Comparison of ENCODE assay signal across 16 cellular contexts in the genomic region with DNA sequence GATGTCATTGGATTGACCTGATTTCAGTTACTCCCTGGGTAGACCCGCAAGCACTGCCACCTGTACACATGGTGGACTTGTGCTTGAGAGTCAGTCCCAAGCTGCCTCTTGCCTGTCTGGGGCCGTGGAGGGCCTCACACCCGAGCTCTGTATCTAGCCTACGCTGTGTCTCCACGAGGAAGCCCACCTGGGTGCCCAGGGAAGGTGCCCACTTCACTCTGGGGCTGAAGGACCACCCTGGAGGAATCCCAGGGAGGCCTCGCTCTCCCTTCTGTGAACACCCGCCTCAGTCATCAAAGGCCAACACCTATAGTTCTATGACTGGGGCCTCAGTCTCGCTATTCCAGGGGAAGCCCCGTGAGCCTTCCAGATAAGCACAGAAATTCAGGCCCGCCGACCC. TPM values are rescaled to one million over a fixed set of nuclear protein-coding genes. Genes with fewer than 3 reads are reported as not detected.
DNase-seq lines count a peak whose midpoint lies in the region; ATAC-seq and TF ChIP-seq lines count a peak whose summit lies in the region.
"Had no signal": no experiment of that assay in that cellular context is flagged by ENCODE, and none has a peak within 500 bp of the region (broad histone marks: within the 10 kb centered on the region; RNA-seq: fewer than 3 reads in every experiment).

No MANE protein-coding gene starts in this region.

- no peak overlapping the region for H3K23ac ChIP-seq in H9 (ENCODE audit: insufficient read length, low read depth, low read length)
- no peak overlapping the region for H3K23ac ChIP-seq in neuronal stem cell (ENCODE audit: low read depth, low read length, poor library complexity)

- no peak overlapping the region for H2BK120ac ChIP-seq in H9 (ENCODE audit: low read depth, low read length, poor library complexity, severe bottlenecking)
- H2BK120ac ChIP-seq in neuronal stem cell (ENCODE audit: low read depth, low read length) = no peak overlapping the region

- no peak overlapping the region for H4K5ac ChIP-seq in H9 (ENCODE audit: insufficient read length, low read depth, low read length)

- no peaks in the 10 kb centered on the region for H3K27me3 Mint-ChIP-seq in H9 (ENCODE audit: low read depth)
- peaks cover 23% of the 10 kb centered on the region for H3K27me3 Mint-ChIP-seq in GM23338 (ENCODE audit: insufficient read depth, low read depth, poor library complexity)

- H2AK5ac ChIP-seq in H9 (ENCODE audit: insufficient read length, low read length) = no peak overlapping the region
- peak overlapping the region; percentile 96 for H2AK5ac ChIP-seq in neuronal stem cell (ENCODE audit: low read depth, low read length)

- H4K8ac ChIP-seq in H9 (replicated peaks; ENCODE audit: insufficient read length, low read depth, low read length) = no peak overlapping the region
- no peak overlapping the region for H4K8ac ChIP-seq in neuronal stem cell (ENCODE audit: low read depth, low read length)

- H3K27me3 ChIP-seq in H9 (ENCODE audit: insufficient read depth, low read length) (no peaks in the 10 kb centered on the region), dorsolateral prefrontal cortex (peaks cover 0 to 5% (median 0%) of the 10 kb centered on the region in 45 donors), neuronal stem cell (ENCODE audit: control insufficient read depth in 3 of 3, insufficient read depth in 3 of 3, low read depth in 1 of 3, low read length in 3 of 3) (peaks cover 0 to 23% (median 0%) of the 10 kb centered on the region in 3 experiments), GM23338 (ENCODE audit: insufficient read depth) (no peaks in the 10 kb centered on the region)
- H3K27me3 ChIP-seq: BLaER1 had no signal

- H4K20me1 ChIP-seq in H9 (ENCODE audit: control insufficient read depth, insufficient read depth, insufficient read length) (no peaks in the 10 kb centered on the region), GM23338 (replicated peaks; ENCODE audit: insufficient read depth) (no peaks in the 10 kb centered on the region)
- H4K20me1 ChIP-seq: BLaER1 had no signal

- no peak overlapping the region for H3K14ac ChIP-seq in H9 (ENCODE audit: insufficient read depth, low read length)
- H3K14ac ChIP-seq in neuronal stem cell (ENCODE audit: low read length) = no peak overlapping the region

- H3K23me2 ChIP-seq in H9 (ENCODE audit: insufficient read length, low read depth, low read length, poor library complexity, severe bottlenecking) = no peaks in the 10 kb centered on the region

- no peak overlapping the region for H3K4me2 ChIP-seq in H9 (ENCODE audit: insufficient read depth, insufficient read length, low read length)
- no peak overlapping the region for H3K4me2 ChIP-seq in neuronal stem cell (ENCODE audit: insufficient read depth, low read length, poor library complexity, severe bottlenecking)
- no peak overlapping the region for H3K4me2 ChIP-seq in GM23338
- H3K4me2 ChIP-seq: BLaER1 had no signal

- no peak overlapping the region for H3T11ph ChIP-seq in H9 (ENCODE audit: low read length)

- no peaks in the 10 kb centered on the region for H3K9me2 ChIP-seq in GM23338 (ENCODE audit: insufficient read depth)

- H3K9me3 Mint-ChIP-seq in H9 = 0 out of 5 replicates have a peak, but pooled peaks cover 0 to 2% of the 10 kb centered on the region in 2 experiments
- no peaks in the 10 kb centered on the region; the same call in 2 of the 3 replicates for H3K9me3 Mint-ChIP-seq in GM23338
- H3K9me3 Mint-ChIP-seq: CD8-positive, alpha-beta memory T cell had no signal

- H3K4me3 ChIP-seq in dorsolateral prefrontal cortex = no peak overlapping the region
- H3K4me3 ChIP-seq in neuronal stem cell (ENCODE audit: low read length in 2 of 2) = no peak overlapping the region
- no peak overlapping the region for H3K4me3 ChIP-seq in GM23338
- H3K4me3 ChIP-seq: BLaER1, HAP-1 had no signal

- WGBS in H9 (ENCODE audit: extremely low coverage, insufficient read length, low lambda C conversion rate) = no CpG with 5 or more reads among the region's 11 CpGs
- WGBS in neuronal stem cell (ENCODE audit: extremely low coverage in 2 of 2, insufficient read length in 2 of 2, insufficient replicate concordance in 1 of 2), 2 donors = no CpG with 5 or more reads among the region's 11 CpGs

- no peak overlapping the region for H3K18ac ChIP-seq in H9 (ENCODE audit: insufficient read length, low read depth, low read length)
- peak overlapping the region; percentile 69 for H3K18ac ChIP-seq in neuronal stem cell (ENCODE audit: low read length)

- no peak overlapping the region for H2BK12ac ChIP-seq in H9 (ENCODE audit: insufficient read length, low read depth, low read length)
- H2BK12ac ChIP-seq in neuronal stem cell (ENCODE audit: low read length) = no peak overlapping the region

- H3K36me3 Mint-ChIP-seq in H9 (ENCODE audit: insufficient read depth in 1 of 3, low read depth in 3 of 3) = peaks cover 0 to 5% (median 0%) of the 10 kb centered on the region in 3 experiments; a peak in 2 of 7 replicates
- no peaks in the 10 kb centered on the region for H3K36me3 Mint-ChIP-seq in GM23338 (ENCODE audit: low read depth)

- H3F3A ChIP-seq in GM23338 (replicated peaks; ENCODE audit: low read depth) = no peaks in the 10 kb centered on the region

- peaks cover 37 to 45% of the 10 kb centered on the region in 2 experiments for H3K4me1 Mint-ChIP-seq in H9
- peaks cover 37% of the 10 kb centered on the region for H3K4me1 Mint-ChIP-seq in GM23338

- H2BK5ac ChIP-seq in H9 (ENCODE audit: insufficient read length, low read length) (no peak overlapping the region), neuronal stem cell (ENCODE audit: low read length) (peak overlapping the region; percentile 79)

- no peaks in the 10 kb centered on the region for H3K79me2 ChIP-seq in H9 (ENCODE audit: insufficient read depth, low read length)
- no peaks in the 10 kb centered on the region for H3K79me2 ChIP-seq in GM23338 (replicated peaks; ENCODE audit: insufficient read depth)

- DNase-seq in H9 (peak; percentile 24), dorsolateral prefrontal cortex (no peak), neuronal stem cell (ENCODE audit: low spot score) (no peak), substantia nigra (lab: John Stamatoyannopoulos, UW) (no peak), NCI-H2029 (lab: John Stamatoyannopoulos, UW) (no peak), inferior parietal cortex (ENCODE audit: extremely low spot score) (no peak), GM23338 (ENCODE audit: low spot score) (no peak), glomerular visceral epithelial cell (ENCODE audit: extremely low spot score) (no peak)
- DNase-seq: 8988T; AML-193; Caco-2; CD8-positive, alpha-beta memory T cell; DND-41; GDM1 had no signal

- H3K4me1 ChIP-seq in H9 (ENCODE audit: insufficient read depth, low read length) (peaks cover 4% of the 10 kb centered on the region; the same call in 1 of the 2 replicates), neuronal stem cell (ENCODE audit: control insufficient read depth in 2 of 2, insufficient read depth in 1 of 2, low read depth in 1 of 2, low read length in 2 of 2) (peaks cover 18 to 30% of the 10 kb centered on the region in 2 donors), GM23338 (ENCODE audit: insufficient read depth) (peaks cover 40% of the 10 kb centered on the region)
- H3K4me1 ChIP-seq: Caco-2, HAP-1 had no signal

- no peak overlapping the region for H2BK20ac ChIP-seq in H9 (ENCODE audit: low read depth, low read length, poor library complexity, severe bottlenecking)

- H3K36me3 ChIP-seq in neuronal stem cell (replicated peaks in 1 of 2; ENCODE audit: control insufficient read depth in 2 of 2, insufficient read depth in 2 of 2, low read length in 2 of 2) (no peaks in the 10 kb centered on the region), GM23338 (ENCODE audit: insufficient read depth) (no peaks in the 10 kb centered on the region; the same call in 1 of the 2 replicates)
- H3K36me3 ChIP-seq: BLaER1, HAP-1 had no signal

- no peak for ATAC-seq in GM23338

- H3K27ac Mint-ChIP-seq in H9 = no peak overlapping the region
- H3K27ac Mint-ChIP-seq in GM23338 = no peak overlapping the region
- H3K27ac Mint-ChIP-seq: CD8-positive, alpha-beta memory T cell had no signal

- H2AFZ ChIP-seq in H9 (ENCODE audit: low read length) (no peak overlapping the region), neuronal stem cell (ENCODE audit: low read length) (no peak overlapping the region), GM23338 (no peak overlapping the region)

- no peak overlapping the region for H3K4ac ChIP-seq in H9 (ENCODE audit: low read depth, low read length)
- peak overlapping the region; percentile 32 for H3K4ac ChIP-seq in neuronal stem cell (ENCODE audit: low read length)

- H3K79me1 ChIP-seq in H9 (ENCODE audit: insufficient read depth, low read depth, low read length, poor library complexity, severe bottlenecking) (no peaks in the 10 kb centered on the region), neuronal stem cell (ENCODE audit: low read depth, low read length) (no peaks in the 10 kb centered on the region)

- H3K9ac ChIP-seq in H9 (ENCODE audit: extremely low read depth, insufficient read length, low read length) (no peak overlapping the region), neuronal stem cell (ENCODE audit: low read depth, low read length, poor library complexity) (peak overlapping the region; percentile 15)
- H3K9ac ChIP-seq: BLaER1 had no signal

- intact Hi-C loops in dorsolateral prefrontal cortex (cut with DNase I) = no loop called here

- TF ChIP-seq CTCF in H9 (conservative IDR thresholded peaks at IDR 0.05) (no peak), dorsolateral prefrontal cortex (IDR thresholded peaks at IDR 0.05 in 54 of 56, conservative IDR thresholded peaks at IDR 0.05 in 2 of 56; ENCODE audit: low read depth in 1 of 56, partially characterized antibody in 56 of 56) (no peak), GM23338 (conservative IDR thresholded peaks at IDR 0.05; ENCODE audit: low read depth in 2 of 2) (no peak)

- H3K4me3 Mint-ChIP-seq in H9 (no peak overlapping the region), GM23338 (no peak overlapping the region)
- H3K4me3 Mint-ChIP-seq: CD8-positive, alpha-beta memory T cell had no signal

- H2BK15ac ChIP-seq in H9 (ENCODE audit: low read depth, low read length) (no peak overlapping the region), neuronal stem cell (ENCODE audit: low read length) (peak overlapping the region; percentile 61)

- H4K91ac ChIP-seq in H9 (ENCODE audit: insufficient read length, low read depth, low read length) = no peak overlapping the region
- H4K91ac ChIP-seq in neuronal stem cell (ENCODE audit: low read depth, low read length, poor library complexity) = no peak overlapping the region

- no peak overlapping the region for H3K27ac ChIP-seq in H9 (ENCODE audit: insufficient read length, low read depth, low read length)
- H3K27ac ChIP-seq in dorsolateral prefrontal cortex = peak overlapping the region in 35 of 59 donors; percentile 7 to 100 (median 96)
- no peak overlapping the region for H3K27ac ChIP-seq in neuronal stem cell (replicated peaks; ENCODE audit: low read length)
- peak overlapping the region; percentile 49 for H3K27ac ChIP-seq in substantia nigra (ENCODE audit: low read depth, low read length, poor library complexity, severe bottlenecking)
- H3K27ac ChIP-seq in GM23338 (ENCODE audit: low read depth) = no peak overlapping the region
- H3K27ac ChIP-seq: BLaER1 had no signal

- no peak overlapping the region for H3K56ac ChIP-seq in H9 (ENCODE audit: insufficient read length, low read depth, low read length)

- H3K9me3 ChIP-seq in H9 (ENCODE audit: control insufficient read depth, low read depth, low read length) (no peaks in the 10 kb centered on the region), neuronal stem cell (replicated peaks in 1 of 2; ENCODE audit: control insufficient read depth in 2 of 2, insufficient read depth in 1 of 2, low read depth in 1 of 2, low read length in 2 of 2) (no peaks in the 10 kb centered on the region)
- H3K9me3 ChIP-seq: BLaER1, Caco-2, HAP-1 had no signal

RNA-seq across cellular contexts. Expression of a gene that starts 32.3 kb away (rescaled TPM):
- 0.37 and 0.42 TPM in 2 replicates for total RNA-seq in H9 (2021)
- 10 to 100 TPM in 13 of 120 experiments, 1 to 10 TPM in 107; 1.3 to 18.4 (median 4.9) TPM for total RNA-seq in dorsolateral prefrontal cortex
- 0.10 TPM for polyA plus RNA-seq in neuronal stem cell (2013, experiment 1 of 2)
- polyA plus RNA-seq in neuronal stem cell (2013, experiment 2 of 2) = 0.01 TPM
- 7.5 and 9.7 TPM in 2 replicates for total RNA-seq in GM23338 (2014; rRNA removed; shearing (Covaris generic))
- 5.1 and 6.2 TPM in 2 replicates for polyA plus RNA-seq in GM23338 (2016; fragmentation: Nextera tagmentation; extraction: Ambion mirVana)

RNA-seq across cellular contexts. Expression of a gene that starts 41.7 kb away (rescaled TPM):
- 25.1 and 26.6 TPM in 2 replicates for total RNA-seq in H9 (2021)
- 100 to 1,000 TPM in 11 of 120 experiments, 10 to 100 TPM in 106, 1 to 10 TPM in 3; 7.4 to 185 (median 44.7) TPM for total RNA-seq in dorsolateral prefrontal cortex
- 0.06 TPM for polyA plus RNA-seq in neuronal stem cell (2013, experiment 1 of 2)
- polyA plus RNA-seq in neuronal stem cell (2013, experiment 2 of 2) = 0.07 TPM
- total RNA-seq in GM23338 (2014; rRNA removed; shearing (Covaris generic)) = 5.7 and 6.3 TPM in 2 replicates
- 3.8 and 5.7 TPM in 2 replicates for polyA plus RNA-seq in GM23338 (2016; fragmentation: Nextera tagmentation; extraction: Ambion mirVana)
- total RNA-seq: CD8-positive, alpha-beta memory T cell had no signal
- polyA plus RNA-seq: CD8-positive, alpha-beta memory T cell had no signal

Comparison
In these comparisons a context has a peak if more than half of its experiments do, and no peak if none do; other contexts are left out.
1. H3K27ac ChIP-seq: peak in dorsolateral prefrontal cortex (35 of 59) and substantia nigra (single experiment); none in H9 (single experiment), neuronal stem cell (single experiment) and GM23338 (single experiment).